Comparison of ENCODE assay signal across 3 cellular contexts in the genomic region with DNA sequence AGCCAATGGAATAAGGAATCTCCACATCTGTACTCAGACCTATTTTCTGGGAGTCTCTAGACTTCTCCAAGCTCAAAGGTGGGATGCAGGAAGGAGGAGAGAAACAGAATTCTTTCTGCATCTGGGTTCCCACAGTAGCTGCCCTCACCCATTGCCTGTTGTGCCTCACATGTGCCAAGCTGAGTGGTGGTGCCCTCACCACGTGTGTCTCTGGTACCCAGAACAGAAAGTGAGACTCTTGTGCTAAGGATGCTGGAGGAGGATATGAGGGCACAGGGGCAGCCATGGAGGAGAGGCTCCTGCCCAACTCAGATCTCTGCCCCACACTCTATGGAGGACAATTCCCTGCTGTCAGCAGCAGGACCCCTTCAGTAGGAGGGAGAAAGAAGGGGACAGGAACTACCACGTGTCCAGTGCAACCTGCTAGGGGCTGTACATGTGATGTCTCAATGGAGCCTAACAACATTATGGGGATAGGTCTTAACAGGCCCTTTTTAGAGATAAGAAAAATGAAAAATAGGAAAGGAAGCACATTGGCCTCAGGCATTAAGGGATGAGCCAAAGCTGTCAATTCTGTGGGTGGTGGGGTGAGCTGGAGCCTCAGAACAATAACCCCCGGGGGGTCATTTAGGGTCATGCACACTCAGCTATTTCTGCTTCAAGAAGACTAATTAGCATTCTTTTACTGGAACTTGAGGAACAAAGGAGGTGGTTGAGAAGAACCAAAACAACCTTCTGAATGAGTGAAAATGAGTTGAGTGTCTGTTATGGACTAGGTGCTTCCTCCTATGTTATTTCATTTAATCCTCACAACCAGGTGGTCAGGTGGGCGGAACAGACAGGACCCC.
TF ChIP-seq lines count a peak whose summit lies in the region.

No MANE protein-coding gene starts in this region.

TF ChIP-seq in A549, 52 proteins besides CTCF, POLR2A, EP300 and RAD21:
- TF ChIP-seq, protein P1, sequence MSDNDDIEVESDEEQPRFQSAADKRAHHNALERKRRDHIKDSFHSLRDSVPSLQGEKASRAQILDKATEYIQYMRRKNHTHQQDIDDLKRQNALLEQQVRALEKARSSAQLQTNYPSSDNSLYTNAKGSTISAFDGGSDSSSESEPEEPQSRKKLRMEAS (IDR thresholded peaks at IDR 0.05), result no peak
- peak; percentile 20 for TF ChIP-seq MAFK (IDR thresholded peaks at IDR 0.05; ENCODE audit: partially characterized antibody)

TF ChIP-seq in H1, 55 proteins besides CTCF, POLR2A, EP300 and RAD21:
- TF ChIP-seq SP2 (IDR thresholded peaks at IDR 0.05; ENCODE audit: low read length) (no peak), CHD1 (IDR thresholded peaks at IDR 0.05; ENCODE audit: low read depth, low read length) (no peak), RFX5 (IDR thresholded peaks at IDR 0.05; ENCODE audit: borderline replicate concordance, low read depth, low read length) (no peak), ZNF274 (IDR thresholded peaks at IDR 0.05; ENCODE audit: borderline replicate concordance, extremely low read depth, low read length) (no peak), GABPA (IDR thresholded peaks at IDR 0.05; ENCODE audit: borderline replicate concordance, insufficient read depth, low read length) (no peak), RBBP5 (IDR thresholded peaks at IDR 0.05; ENCODE audit: borderline replicate concordance, low read depth, low read length) (no peak), SIRT6 (IDR thresholded peaks at IDR 0.05; ENCODE audit: low read length) (no peak), CTBP2 (IDR thresholded peaks at IDR 0.05; ENCODE audit: borderline replicate concordance, insufficient read depth, insufficient read length, low read length) (no peak), CEBPB (IDR thresholded peaks at IDR 0.05; ENCODE audit: low read depth, low read length) (no peak), CHD2 (IDR thresholded peaks at IDR 0.05; ENCODE audit: low read length) (no peak), NRF1 (IDR thresholded peaks at IDR 0.05; ENCODE audit: low read depth, low read length) (no peak), SIX5 (IDR thresholded peaks at IDR 0.05; ENCODE audit: low read depth, low read length) (no peak), HDAC6 (IDR thresholded peaks at IDR 0.05; ENCODE audit: low read depth, low read length) (no peak), ASH2L (IDR thresholded peaks at IDR 0.05; ENCODE audit: low read length) (no peak), NANOG (IDR thresholded peaks at IDR 0.05; ENCODE audit: insufficient read depth, low read depth, low read length, poor library complexity, severe bottlenecking) (no peak), BRCA1 (IDR thresholded peaks at IDR 0.05; ENCODE audit: low read depth, low read length) (no peak), KDM1A (IDR thresholded peaks at IDR 0.05; ENCODE audit: borderline replicate concordance, low read length) (no peak)
- TF ChIP-seq, protein P2, sequence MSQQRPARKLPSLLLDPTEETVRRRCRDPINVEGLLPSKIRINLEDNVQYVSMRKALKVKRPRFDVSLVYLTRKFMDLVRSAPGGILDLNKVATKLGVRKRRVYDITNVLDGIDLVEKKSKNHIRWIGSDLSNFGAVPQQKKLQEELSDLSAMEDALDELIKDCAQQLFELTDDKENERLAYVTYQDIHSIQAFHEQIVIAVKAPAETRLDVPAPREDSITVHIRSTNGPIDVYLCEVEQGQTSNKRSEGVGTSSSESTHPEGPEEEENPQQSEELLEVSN (IDR thresholded peaks at IDR 0.05), result no peak
- TF ChIP-seq, protein P3, sequence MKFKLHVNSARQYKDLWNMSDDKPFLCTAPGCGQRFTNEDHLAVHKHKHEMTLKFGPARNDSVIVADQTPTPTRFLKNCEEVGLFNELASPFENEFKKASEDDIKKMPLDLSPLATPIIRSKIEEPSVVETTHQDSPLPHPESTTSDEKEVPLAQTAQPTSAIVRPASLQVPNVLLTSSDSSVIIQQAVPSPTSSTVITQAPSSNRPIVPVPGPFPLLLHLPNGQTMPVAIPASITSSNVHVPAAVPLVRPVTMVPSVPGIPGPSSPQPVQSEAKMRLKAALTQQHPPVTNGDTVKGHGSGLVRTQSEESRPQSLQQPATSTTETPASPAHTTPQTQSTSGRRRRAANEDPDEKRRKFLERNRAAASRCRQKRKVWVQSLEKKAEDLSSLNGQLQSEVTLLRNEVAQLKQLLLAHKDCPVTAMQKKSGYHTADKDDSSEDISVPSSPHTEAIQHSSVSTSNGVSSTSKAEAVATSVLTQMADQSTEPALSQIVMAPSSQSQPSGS (IDR thresholded peaks at IDR 0.05; ENCODE audit: low read length), result no peak

TF ChIP-seq in WTC11, 78 proteins besides CTCF, POLR2A, EP300 and RAD21:
- TF ChIP-seq ZNF396 (CRISPR knock-in tag; IDR thresholded peaks at IDR 0.05; ENCODE audit: borderline replicate concordance), result no peak
- no peak for TF ChIP-seq CREM (CRISPR knock-in tag; IDR thresholded peaks at IDR 0.05)
- no peak for TF ChIP-seq CREB1 (CRISPR knock-in tag; IDR thresholded peaks at IDR 0.05)
- TF ChIP-seq, protein P4, sequence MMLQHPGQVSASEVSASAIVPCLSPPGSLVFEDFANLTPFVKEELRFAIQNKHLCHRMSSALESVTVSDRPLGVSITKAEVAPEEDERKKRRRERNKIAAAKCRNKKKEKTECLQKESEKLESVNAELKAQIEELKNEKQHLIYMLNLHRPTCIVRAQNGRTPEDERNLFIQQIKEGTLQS (CRISPR knock-in tag; conservative IDR thresholded peaks at IDR 0.05), result no peak
- TF ChIP-seq, protein P5, sequence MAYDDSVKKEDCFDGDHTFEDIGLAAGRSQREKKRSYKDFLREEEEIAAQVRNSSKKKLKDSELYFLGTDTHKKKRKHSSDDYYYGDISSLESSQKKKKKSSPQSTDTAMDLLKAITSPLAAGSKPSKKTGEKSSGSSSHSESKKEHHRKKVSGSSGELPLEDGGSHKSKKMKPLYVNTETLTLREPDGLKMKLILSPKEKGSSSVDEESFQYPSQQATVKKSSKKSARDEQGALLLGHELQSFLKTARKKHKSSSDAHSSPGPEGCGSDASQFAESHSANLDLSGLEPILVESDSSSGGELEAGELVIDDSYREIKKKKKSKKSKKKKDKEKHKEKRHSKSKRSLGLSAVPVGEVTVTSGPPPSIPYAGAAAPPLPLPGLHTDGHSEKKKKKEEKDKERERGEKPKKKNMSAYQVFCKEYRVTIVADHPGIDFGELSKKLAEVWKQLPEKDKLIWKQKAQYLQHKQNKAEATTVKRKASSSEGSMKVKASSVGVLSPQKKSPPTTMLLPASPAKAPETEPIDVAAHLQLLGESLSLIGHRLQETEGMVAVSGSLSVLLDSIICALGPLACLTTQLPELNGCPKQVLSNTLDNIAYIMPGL (CRISPR knock-in tag; IDR thresholded peaks at IDR 0.05), result no peak
- no peak for TF ChIP-seq NFYB (CRISPR knock-in tag; conservative IDR thresholded peaks at IDR 0.05; ENCODE audit: low read depth)
- no peak for TF ChIP-seq ZNF121 (CRISPR knock-in tag; IDR thresholded peaks at IDR 0.05)
